In the genomic region with DNA sequence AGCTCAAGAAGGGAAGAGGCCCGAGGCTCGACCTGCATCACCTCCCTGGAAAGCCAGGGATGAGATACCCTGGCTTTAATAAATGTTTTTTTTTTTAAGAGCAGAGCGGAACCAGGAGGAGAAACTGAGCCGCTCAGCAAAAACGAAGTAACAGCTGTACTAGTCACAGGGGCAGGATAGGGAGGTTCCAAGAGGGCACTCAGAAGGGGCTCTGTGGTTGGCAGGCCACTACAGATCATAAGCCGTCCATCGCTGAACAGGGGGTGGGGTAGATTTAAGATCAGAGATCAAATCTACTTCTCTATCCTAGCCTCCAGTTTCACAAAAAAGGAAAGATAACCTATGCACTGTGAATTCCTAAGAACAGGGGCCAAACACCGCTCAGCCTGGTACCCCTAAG, we compare ENCODE assay signal across 8 cellular contexts. TPM values are rescaled to one million over a fixed set of nuclear protein-coding genes. Genes with fewer than 3 reads are reported as not detected.
DNase-seq lines count a peak whose midpoint lies in the region; ATAC-seq, FAIRE-seq and TF ChIP-seq lines count a peak whose summit lies in the region.

No MANE protein-coding gene starts in this region.

- CTCF ChIA-PET in GM10248 (lab: Yijun Ruan, JAX), result interaction anchor here (1.2 to 2.8 kb wide), 2 partner anchors 13 to 17 kb away, joined by 6 to 8 read pairs; no protein-coding TSS in a partner anchor

- H3K4me3 ChIP-seq in cardiac muscle cell (peak overlapping the region; percentile 79), iPS-15b (ENCODE audit: low read depth, low read length) (peak overlapping the region; percentile 98)

- H3K9me3 ChIP-seq in cardiac muscle cell (ENCODE audit: low read depth) (no peaks in the 10 kb centered on the region), iPS-15b (ENCODE audit: control insufficient read depth, insufficient read depth, low read length) (no peaks in the 10 kb centered on the region)

- H3K4me1 ChIP-seq in cardiac muscle cell (ENCODE audit: low read depth) (peaks cover 6% of the 10 kb centered on the region), iPS-15b (ENCODE audit: control insufficient read depth, insufficient read depth, low read length) (peaks cover 2% of the 10 kb centered on the region)

- H3K27ac Mint-ChIP-seq in activated naive CD4-positive, alpha-beta T cell treated with anti-CD3 and anti-CD28 coated beads, Interleukin-2, amount 50 U/mL, for 72 hours, result peak overlapping the region; percentile 95 to 97

- no peak for FAIRE-seq in frontal cortex (lab: Jason Lieb, UNC)

- POLR2A ChIA-PET in GM10248 (lab: Yijun Ruan, JAX), result no interaction called here

- peak overlapping the region; percentile 98 for H3K9ac ChIP-seq in iPS-15b (ENCODE audit: low read depth, low read length)

- TF ChIP-seq CTCF in cardiac muscle cell (IDR thresholded peaks at IDR 0.05; ENCODE audit: low read depth, low read length) (no peak), GM10248 (IDR thresholded peaks at IDR 0.05; ENCODE audit: control extremely low read depth, extremely low read depth, low read depth, missing control alignments) (no peak)

- DNase-seq in cardiac muscle cell (ENCODE audit: low read depth in 1 of 2, low spot score in 1 of 2) (peak; percentile 19 to 49), Right ventricle myocardium superior (no peak), cerebellar nuclear complex (lab: John Stamatoyannopoulos, UW) (no peak), frontal cortex (ENCODE audit: low spot score in 2 of 2) (no peak), GM10248 (ENCODE audit: extremely low spot score) (no peak)
- peak in 1 of 2 donors; percentile 17 for DNase-seq in activated naive CD4-positive, alpha-beta T cell treated with anti-CD3 and anti-CD28 coated beads, Interleukin-2, amount 50 U/mL, for 72 hours (ENCODE audit: low spot score in 2 of 2)
- peak; percentile 40 for DNase-seq in stimulated activated CD8-positive, alpha-beta memory T cell treated with anti-CD3 and anti-CD28 coated beads, Interleukin-4, amount 100 ng/mL, for 48 hours

- H3K36me3 Mint-ChIP-seq in activated naive CD4-positive, alpha-beta T cell treated with anti-CD3 and anti-CD28 coated beads, Interleukin-2, amount 50 U/mL, for 72 hours, result peaks cover 42 to 49% of the 10 kb centered on the region in 2 donors

- H3K27me3 ChIP-seq in cardiac muscle cell (no peaks in the 10 kb centered on the region), iPS-15b (ENCODE audit: control insufficient read depth, insufficient read depth, low read length) (no peaks in the 10 kb centered on the region)

- intact Hi-C loops in Right ventricle myocardium superior (cut with DNase I), result no loop called here

- ATAC-seq in Right ventricle myocardium superior (ENCODE audit: poor library complexity), result no peak
- no peak for ATAC-seq in activated naive CD4-positive, alpha-beta T cell treated with anti-CD3 and anti-CD28 coated beads, Interleukin-2, amount 50 U/mL, for 72 hours

- H3K36me3 ChIP-seq in cardiac muscle cell (peaks cover 34% of the 10 kb centered on the region), iPS-15b (ENCODE audit: control insufficient read depth, insufficient read depth, low read length) (peaks cover 22% of the 10 kb centered on the region)

- peak overlapping the region; percentile 93 for H3K27ac ChIP-seq in cardiac muscle cell

- H3K9me3 Mint-ChIP-seq in activated naive CD4-positive, alpha-beta T cell treated with anti-CD3 and anti-CD28 coated beads, Interleukin-2, amount 50 U/mL, for 72 hours, result peaks cover 0 to 4% of the 10 kb centered on the region in 2 donors

RNA-seq across cellular contexts. Expression of a gene that starts 0.6 kb away (rescaled TPM):
- 413 and 497 TPM in 2 replicates for total RNA-seq in cardiac muscle cell
- 136 and 159 TPM in 2 replicates for polyA plus RNA-seq in cardiac muscle cell
- total RNA-seq in Right ventricle myocardium superior, result 66.2 TPM
- total RNA-seq in activated naive CD4-positive, alpha-beta T cell treated with anti-CD3 and anti-CD28 coated beads, Interleukin-2, amount 50 U/mL, for 72 hours, result 100 to 1,000 TPM; 264 to 337 TPM
- total RNA-seq in frontal cortex, result 205 TPM

RNA-seq across cellular contexts. Expression of a gene that starts 21.5 kb away (rescaled TPM):
- total RNA-seq in cardiac muscle cell (17.1 and 25.7 TPM in 2 replicates), Right ventricle myocardium superior (10.3 TPM), frontal cortex (11.0 TPM)
- polyA plus RNA-seq in cardiac muscle cell, result 22.3 and 24.4 TPM in 2 replicates
- total RNA-seq in activated naive CD4-positive, alpha-beta T cell treated with anti-CD3 and anti-CD28 coated beads, Interleukin-2, amount 50 U/mL, for 72 hours, result 10 to 100 TPM; 13.8 to 20.6 TPM

RNA-seq across cellular contexts. Expression of a gene that starts 46.9 kb away (rescaled TPM):
- total RNA-seq in cardiac muscle cell (54.5 and 83.1 TPM in 2 replicates), Right ventricle myocardium superior (123 TPM), frontal cortex (17.9 TPM)
- 143 and 193 TPM in 2 replicates for polyA plus RNA-seq in cardiac muscle cell
- total RNA-seq in activated naive CD4-positive, alpha-beta T cell treated with anti-CD3 and anti-CD28 coated beads, Interleukin-2, amount 50 U/mL, for 72 hours, result 100 to 1,000 TPM; 120 to 122 TPM

Comparison
In these comparisons a context has a peak if more than half of its experiments do, and no peak if none do; other contexts are left out.
1. DNase-seq: peak in cardiac muscle cell (2 of 2) and stimulated activated CD8-positive, alpha-beta memory T cell treated with anti-CD3 and anti-CD28 coated beads, Interleukin-4, amount 100 ng/mL, for 48 hours (single experiment); none in Right ventricle myocardium superior (single experiment), cerebellar nuclear complex (0 of 2), frontal cortex (0 of 2) and GM10248 (single experiment).